In the genomic region with DNA sequence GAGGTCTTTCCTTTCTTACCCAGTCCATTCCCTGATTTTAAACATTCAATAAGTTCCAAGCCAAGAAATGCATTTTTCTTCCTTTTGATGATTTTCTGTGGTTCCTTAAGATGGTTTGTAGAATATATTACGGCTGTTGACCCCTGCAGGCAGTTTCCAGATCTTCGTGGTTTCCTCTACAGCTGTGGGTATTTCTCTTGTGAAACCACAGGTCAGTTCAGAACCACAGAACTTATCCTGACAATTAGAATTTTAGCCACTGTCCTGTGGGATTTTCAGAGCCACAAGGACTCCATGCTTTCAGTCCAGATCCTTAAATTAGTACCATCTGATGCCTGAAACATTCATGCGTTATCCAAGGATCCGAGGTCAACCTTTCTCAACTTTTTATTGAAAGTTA, we compare ENCODE assay signal across 10 cellular contexts. TPM values are rescaled to one million over a fixed set of nuclear protein-coding genes. Genes with fewer than 3 reads are reported as not detected.
DNase-seq lines count a peak whose midpoint lies in the region; ATAC-seq, FAIRE-seq and TF ChIP-seq lines count a peak whose summit lies in the region.
"Had no signal": no experiment of that assay in that cellular context is flagged by ENCODE, and none has a peak within 500 bp of the region (broad histone marks: within the 10 kb centered on the region; RNA-seq: fewer than 3 reads in every experiment).

No MANE protein-coding gene starts in this region.

- TF ChIP-seq CTCF in AG04450 (IDR thresholded peaks at IDR 0.05; ENCODE audit: low read depth, low read length) (peak; percentile 6; the same call in 1 of the 2 replicates), GM12873 (IDR thresholded peaks at IDR 0.05; ENCODE audit: insufficient read depth, low read depth, low read length, missing control alignments) (peak; percentile 4), fibroblast of villous mesenchyme (IDR thresholded peaks at IDR 0.05; ENCODE audit: insufficient read depth, low read depth, low read length) (no peak)

- H3K27me3 ChIP-seq in AG04450 (ENCODE audit: control insufficient read depth, insufficient read depth, low read length), result peaks cover 3% of the 10 kb centered on the region

- H3K9me3 ChIP-seq in AG04450 (ENCODE audit: control insufficient read depth, insufficient read depth, low read length), result no peaks in the 10 kb centered on the region

- POLR2A ChIA-PET in AG04450 (lab: Yijun Ruan, JAX), result no interaction called here

- DNase-seq in AG04450 (ENCODE audit: low read depth, low spot score), result no peak
- peak; percentile 92 for DNase-seq in RPMI7951 (ENCODE audit: low read depth)
- peak; percentile 77 for DNase-seq in fibroblast of villous mesenchyme (ENCODE audit: low read depth)
- DNase-seq in HTR-8/SVneo (ENCODE audit: insufficient read length, low spot score), result no peak
- no peak for DNase-seq in HK-2 (ENCODE audit: unreplicated experiment)
- DNase-seq in ecto neural progenitor cell (ENCODE audit: low spot score), result no peak

- H3K27ac ChIP-seq in AG04450 (ENCODE audit: low read depth, low read length), result no peak overlapping the region
- H3K27ac ChIP-seq: PC-9, VCaP had no signal

- ATAC-seq in GM21528 (IDR thresholded peaks at IDR 0.05; ENCODE audit: low FRiP score, unreplicated experiment), result no peak

- CTCF ChIA-PET in AG04450 (lab: Charles Lee), result interaction anchor here (0.6 to 4.2 kb wide), 63 partner anchors 8 to 716 kb away, joined by 3 to 67 read pairs (median 6); a partner anchor contains a TSS

- H3K4me3 ChIP-seq in AG04450 (ENCODE audit: low read depth, low read length) (no peak overlapping the region), fibroblast of villous mesenchyme (ENCODE audit: low read depth, low read length) (no peak overlapping the region)
- H3K4me3 ChIP-seq: PC-9 had no signal

- FAIRE-seq in HTR-8/SVneo (lab: Jason Lieb, UNC), result no peak

RNA-seq across cellular contexts. Expression of a gene that starts 29.7 kb away (rescaled TPM):
- polyA plus RNA-seq in AG04450 (2011; rRNA removed), result 27.8 and 33.4 TPM in 2 replicates
- 50.3 and 56.2 TPM in 2 replicates for polyA minus RNA-seq in AG04450 (2011; rRNA and poly(A)+ RNA removed)
- 36.6 TPM in 2 replicates for total RNA-seq in RPMI7951 (2014; rRNA removed; shearing (Covaris generic))
- total RNA-seq in fibroblast of villous mesenchyme, result 24.8 and 29.8 TPM in 2 replicates

Comparison
In these comparisons a context has a peak if more than half of its experiments do, and no peak if none do; other contexts are left out.
1. DNase-seq: peak in RPMI7951 (single experiment) and fibroblast of villous mesenchyme (single experiment); none in AG04450 (single experiment), HTR-8/SVneo (single experiment), HK-2 (single experiment) and ecto neural progenitor cell (single experiment).